In the genomic region with DNA sequence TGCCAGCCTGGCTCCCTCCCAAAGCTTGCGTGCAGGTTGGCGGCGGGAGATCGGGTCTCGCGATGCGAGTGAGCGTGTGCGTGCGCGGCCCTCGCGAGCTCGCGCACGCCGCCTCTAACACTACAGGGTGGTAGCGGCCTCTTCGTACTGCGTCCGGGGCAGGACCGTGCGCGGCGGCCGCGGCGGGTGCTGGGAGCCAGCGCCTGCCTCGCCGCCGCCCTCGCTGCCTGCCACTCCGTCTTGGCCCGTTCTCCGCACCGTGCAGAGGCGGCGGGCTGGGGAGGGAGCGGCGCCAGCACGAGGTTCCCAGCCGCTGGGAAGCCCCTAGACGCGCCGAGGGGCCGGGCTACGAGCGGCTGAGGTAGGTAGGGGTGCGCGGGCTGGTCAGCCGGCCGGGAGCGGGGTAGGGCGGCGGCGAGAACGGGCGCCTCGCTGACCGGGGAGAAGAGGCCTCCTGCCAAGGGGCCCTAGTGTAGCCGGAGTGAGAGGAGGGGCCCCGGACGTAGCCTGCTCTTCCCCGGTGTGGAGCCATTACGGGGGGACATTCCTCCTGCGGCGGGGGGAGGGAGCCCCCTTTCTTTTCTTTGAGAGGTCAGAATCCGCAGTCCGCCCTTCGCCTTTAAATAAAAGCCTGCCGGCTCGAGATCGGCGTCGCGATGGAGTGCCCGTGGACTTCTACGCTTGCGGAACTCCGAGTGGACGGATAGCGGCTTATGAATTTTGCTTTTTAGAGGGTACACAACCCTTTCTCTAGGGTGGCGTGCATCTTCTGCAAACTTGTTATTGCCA, we compare ENCODE assay signal across 8 cellular contexts. TPM values are rescaled to one million over a fixed set of nuclear protein-coding genes. Genes with fewer than 3 reads are reported as not detected.
A peak's percentile ranks its signal among the peaks of the same experiment; 100 is the strongest.
DNase-seq lines count a peak whose midpoint lies in the region; ATAC-seq and TF ChIP-seq lines count a peak whose summit lies in the region.

C5orf24 (plus strand) TSS at position 117 of the 789 bp plus-strand sequence. CDS start 8,933 bp downstream, outside the sequence.

- DNase-seq in DMS153 (lab: John Stamatoyannopoulos, UW) = peak; percentile 72
- DNase-seq in IMR-90 = peak; percentile 96
- peak; percentile 79 to 89 for DNase-seq in PC-9
- DNase-seq in activated T-cell treated with anti-CD3 and anti-CD28 coated beads, Interleukin-2, amount 50 U/mL, for 1 hour = peak; percentile 91
- peak; percentile 39 for DNase-seq in epithelial cell of proximal tubule (ENCODE audit: low read depth)
- DNase-seq in mucosa of gallbladder (ENCODE audit: low spot score) = peak; percentile 95
- peak; percentile 87 for DNase-seq in stimulated activated CD8-positive, alpha-beta memory T cell treated with anti-CD3 and anti-CD28 coated beads, Interleukin-4, amount 100 ng/mL, for 24 hours (ENCODE audit: low read depth)

- peak within 1 kb of the TSS; percentile 99 for H3K9ac ChIP-seq in IMR-90 (ENCODE audit: low read depth, low read length)

- peaks cover 10% of the 10 kb centered on the region; the same call in 1 of the 2 replicates for H3K9me1 ChIP-seq in IMR-90 (ENCODE audit: insufficient read depth, low read length)

- 0% methylated on average over 17 of the region's 84 CpGs; no CpG with 5 or more reads in 1 of the 2 experiments for WGBS in IMR-90 (ENCODE audit: extremely low coverage in 2 of 2, insufficient read length in 1 of 2), 2 experiments

- peak within 1 kb of the TSS; percentile 98 for H3K23ac ChIP-seq in IMR-90 (ENCODE audit: low read depth, low read length)

- H3K79me1 ChIP-seq in IMR-90 (ENCODE audit: low read depth in 1 of 2, low read length in 2 of 2) = peaks cover 0 to 51% of the 10 kb centered on the region in 2 experiments; a peak in 3 of 4 replicates

- H3K9me3 ChIP-seq in IMR-90 (ENCODE audit: control insufficient read depth, insufficient read depth, low read length) (no peaks in the 10 kb centered on the region), PC-9 (ENCODE audit: insufficient read depth, low read depth) (no peaks in the 10 kb centered on the region)

- POLR2A ChIA-PET in IMR-90 (lab: Charles Lee; ENCODE audit: unreplicated experiment) = no interaction called here
- POLR2A ChIA-PET in PC-9 (lab: Charles Lee; ENCODE audit: unreplicated experiment) = interaction anchor here (0.6 kb wide), 2 partner anchors 11 to 16 kb away, joined by 3 to 17 read pairs; no protein-coding TSS in a partner anchor

- H2AK5ac ChIP-seq in IMR-90 (ENCODE audit: low read depth, low read length) = peak within 1 kb of the TSS; percentile 93

- H3K9me2 ChIP-seq in PC-9 (ENCODE audit: insufficient read depth) = no peaks in the 10 kb centered on the region

- peak within 1 kb of the TSS; percentile 94 for H3K56ac ChIP-seq in IMR-90 (ENCODE audit: extremely low read depth, insufficient read depth, low read length)

- peak within 1 kb of the TSS; percentile 75 for H4K91ac ChIP-seq in IMR-90 (ENCODE audit: insufficient read depth, low read depth, low read length)

- H3K14ac ChIP-seq in IMR-90 (replicated peaks; ENCODE audit: low read depth, low read length) = peak within 1 kb of the TSS; percentile 97

- in situ Hi-C loops in IMR-90 (cut with MboI; ENCODE audit: low sequenced_read_pairs) = no loop called here

- CTCF ChIA-PET in IMR-90 (lab: Yijun Ruan, JAX) = no interaction called here
- CTCF ChIA-PET in PC-9 (lab: Charles Lee) = interaction anchor here (0.5 kb wide), 1 partner anchor 14 kb away, joined by 3 read pairs; no protein-coding TSS in a partner anchor

- H2BK120ac ChIP-seq in IMR-90 (ENCODE audit: low read depth, low read length) = peak within 1 kb of the TSS; percentile 79

- peak; percentile 95 for TF ChIP-seq POLR2A in IMR-90 (IDR thresholded peaks at IDR 0.05; ENCODE audit: low read depth, low read length)

- H4K5ac ChIP-seq in IMR-90 (ENCODE audit: low read depth, low read length) = peak within 1 kb of the TSS; percentile 81

- H4K20me1 ChIP-seq in IMR-90 (ENCODE audit: insufficient read depth, low read length) (peaks cover 22% of the 10 kb centered on the region; the same call in 1 of the 2 replicates), PC-9 (ENCODE audit: insufficient read depth) (0 out of 2 replicates have a peak, but pooled peaks cover 1% of the 10 kb centered on the region)

- H3K4me1 ChIP-seq in IMR-90 (ENCODE audit: control insufficient read depth, insufficient read depth, low read length) (peaks cover 16% of the 10 kb centered on the region), PC-9 (replicated peaks; ENCODE audit: insufficient read depth) (peaks cover 35% of the 10 kb centered on the region)

- H3K27ac ChIP-seq in IMR-90 (ENCODE audit: insufficient read depth, low read length) (peak within 1 kb of the TSS; percentile 89), PC-9 (peak within 1 kb of the TSS; percentile 68)

- H3K79me2 ChIP-seq in PC-9 (ENCODE audit: low read depth) = peaks cover 31% of the 10 kb centered on the region

- intact Hi-C loops in IMR-90 (cut with micrococcal nuclease) = no loop called here
- intact Hi-C loops in PC-9 (cut with micrococcal nuclease; ENCODE audit: unreplicated experiment) = loop anchor here (1.0 to 5.0 kb wide), 2 partner anchors 28 to 56 kb away; partner anchors contain the start of gene TXNDC15

- H4K8ac ChIP-seq in IMR-90 (ENCODE audit: low read depth in 2 of 2, low read length in 2 of 2) = peak within 1 kb of the TSS; percentile 72 to 96

- TF ChIP-seq RAD21 in IMR-90 (IDR thresholded peaks at IDR 0.05; ENCODE audit: low read length) = no peak

- H2AK9ac ChIP-seq in IMR-90 (replicated peaks; ENCODE audit: low read depth, low read length, poor library complexity) = peak within 1 kb of the TSS; percentile 84

- no TSS peak for BruUV-seq in IMR-90 (replicated peaks; lab: Mats Ljungman, UMichigan)
- BruUV-seq in PC-9 (replicated peaks; lab: Mats Ljungman, UMichigan) = no TSS peak

- H2AFZ ChIP-seq in IMR-90 (replicated peaks; ENCODE audit: low read length, poor library complexity) (peak within 1 kb of the TSS; percentile 94), PC-9 (peak within 1 kb of the TSS; percentile 86)

- H3K4me2 ChIP-seq in IMR-90 (ENCODE audit: low read depth, low read length) = peak within 1 kb of the TSS; percentile 95
- H3K4me2 ChIP-seq in PC-9 = peak within 1 kb of the TSS; percentile 81

- H3K4ac ChIP-seq in IMR-90 (ENCODE audit: low read depth, low read length) = peak within 1 kb of the TSS; percentile 95

- H3K36me3 ChIP-seq in IMR-90 (ENCODE audit: control insufficient read depth, insufficient read depth, low read length) (peaks cover 8% of the 10 kb centered on the region), PC-9 (ENCODE audit: low read depth) (no peaks in the 10 kb centered on the region)

- peak within 1 kb of the TSS; percentile 82 for H3K18ac ChIP-seq in IMR-90 (ENCODE audit: low read depth, low read length)

- ATAC-seq in GM21528 (IDR thresholded peaks at IDR 0.05; ENCODE audit: low FRiP score, unreplicated experiment) (peak; percentile 91), IMR-90 (ENCODE audit: low read depth) (peak; percentile 92)

- dilution Hi-C loops in IMR-90 (cut with HindIII; ENCODE audit: low sequenced_read_pairs, unreplicated experiment) = no loop called here

- H2BK15ac ChIP-seq in IMR-90 (ENCODE audit: low read depth, low read length) = peak within 1 kb of the TSS; percentile 45

- peak within 1 kb of the TSS; percentile 81 for H2BK20ac ChIP-seq in IMR-90 (ENCODE audit: low read depth, low read length)

- no peak for TF ChIP-seq CTCF in IMR-90 (conservative IDR thresholded peaks at IDR 0.05; ENCODE audit: low read depth, low read length)
- TF ChIP-seq CTCF in PC-9 (conservative IDR thresholded peaks at IDR 0.05) = no peak
- TF ChIP-seq CTCF in epithelial cell of proximal tubule (conservative IDR thresholded peaks at IDR 0.05; ENCODE audit: low read depth, low read length) = no peak

- H3F3A ChIP-seq in PC-9 (ENCODE audit: insufficient read depth, low read depth) = peaks cover 54% of the 10 kb centered on the region

- H3K27me3 ChIP-seq in IMR-90 (ENCODE audit: control insufficient read depth, insufficient read depth, low read length) (no peaks in the 10 kb centered on the region), PC-9 (ENCODE audit: insufficient read depth, low read depth) (no peaks in the 10 kb centered on the region)

- H3K4me3 ChIP-seq in IMR-90 (ENCODE audit: insufficient read depth, low read depth, low read length) (peak within 1 kb of the TSS; percentile 98), PC-9 (peak within 1 kb of the TSS; percentile 74), epithelial cell of proximal tubule (ENCODE audit: low read depth, low read length) (peak within 1 kb of the TSS; percentile 81)

- peak within 1 kb of the TSS; percentile 84 for H2BK5ac ChIP-seq in IMR-90 (ENCODE audit: low read depth, low read length, poor library complexity, severe bottlenecking)

TF ChIP-seq in IMR-90, 13 proteins besides CTCF, POLR2A, EP300 and RAD21:
- TF ChIP-seq BHLHE40 (IDR thresholded peaks at IDR 0.05; ENCODE audit: low read depth, low read length) (peak; percentile 70), MXI1 (IDR thresholded peaks at IDR 0.05; ENCODE audit: borderline replicate concordance, low read depth, low read length) (peak; percentile 72; the same call in 1 of the 2 replicates), SMC3 (IDR thresholded peaks at IDR 0.05; ENCODE audit: low read depth, low read length) (no peak), CHD1 (IDR thresholded peaks at IDR 0.05; ENCODE audit: low read depth, low read length) (peak; percentile 40; the same call in 1 of the 2 replicates)

RNA-seq across cellular contexts. Expression of gene C5orf24, which starts in this region (rescaled TPM):
- total RNA-seq in IMR-90 (2012; rRNA removed) (29.8 and 53.9 TPM in 2 replicates), PC-9 (2021) (16.4 and 29.2 TPM in 2 replicates), epithelial cell of proximal tubule (36.8 and 38.5 TPM in 2 replicates), mucosa of gallbladder (45.1 TPM)
- 31.1 and 44.9 TPM in 2 replicates for polyA plus RNA-seq in IMR-90 (2012; rRNA removed)
- 4.1 and 6.3 TPM in 2 replicates for polyA plus RNA-seq in IMR-90 (2012; cell fraction: cytosol; rRNA removed)
- polyA plus RNA-seq in IMR-90 (2012; cell fraction: nucleus; rRNA removed; ENCODE audit: low replicate concordance) = 14.3 and 55.7 TPM in 2 replicates

Comparison
In these comparisons a context has a peak if more than half of its experiments do, and no peak if none do; other contexts are left out.
1. Peak in every context shown above with its lines: DNase-seq, ATAC-seq, H3K4me3 ChIP-seq and H3K27ac ChIP-seq.
2. DNase-seq: peak in every context shown above with its lines; median percentile 96 in IMR-90; 95 in mucosa of gallbladder; 91 in activated T-cell treated with anti-CD3 and anti-CD28 coated beads, Interleukin-2, amount 50 U/mL, for 1 hour; 87 in stimulated activated CD8-positive, alpha-beta memory T cell treated with anti-CD3 and anti-CD28 coated beads, Interleukin-4, amount 100 ng/mL, for 24 hours; 84 in PC-9; 72 in DMS153; 39 in epithelial cell of proximal tubule.